In genomic region chr12:120117961-120118709, GRCh38 we compare ENCODE assay signal across 8 cellular contexts. TPM values are rescaled to one million over a fixed set of nuclear protein-coding genes. Genes with fewer than 3 reads are reported as not detected.
A peak's percentile ranks its signal among the peaks of the same experiment; 100 is the strongest.
DNase-seq lines count a peak whose midpoint lies in the region; ATAC-seq and TF ChIP-seq lines count a peak whose summit lies in the region.

No MANE protein-coding gene starts in this region.

- ATAC-seq in heart left ventricle, result no peak
- no peak for ATAC-seq in Right ventricle myocardium superior (ENCODE audit: poor library complexity)
- ATAC-seq in stimulated activated naive CD8-positive, alpha-beta T cell treated with anti-CD3 and anti-CD28 coated beads, Interleukin-15, amount 100 ng/mL, for 72 hours, result no peak
- ATAC-seq in GM21529 (IDR thresholded peaks at IDR 0.05; ENCODE audit: unreplicated experiment), result no peak

- peak overlapping the region; percentile 89 for H3K4me3 Mint-ChIP-seq in activated CD4-positive, alpha-beta memory T cell treated with anti-CD3 and anti-CD28 coated beads, Interleukin-2, amount 10 ng/mL, durations not matched to agents 7 days and 5 days
- peak overlapping the region; percentile 84 to 87 for H3K4me3 Mint-ChIP-seq in stimulated activated naive CD8-positive, alpha-beta T cell treated with anti-CD3 and anti-CD28 coated beads, Interleukin-15, amount 100 ng/mL, for 72 hours

- no peak for TF ChIP-seq POLR2A in heart left ventricle (IDR thresholded peaks at IDR 0.05)

- H3K36me3 Mint-ChIP-seq in activated CD4-positive, alpha-beta memory T cell treated with anti-CD3 and anti-CD28 coated beads, Interleukin-2, amount 10 ng/mL, durations not matched to agents 7 days and 5 days (ENCODE audit: low read depth), result peaks cover 37% of the 10 kb centered on the region

- CTCF ChIA-PET in activated CD4-positive, alpha-beta memory T cell treated with anti-CD3 and anti-CD28 coated beads, Interleukin-2, amount 10 ng/mL, durations not matched to agents 7 days and 5 days (lab: Charles Lee), result interaction anchor here (0.7 to 4.4 kb wide), 8 partner anchors 9 to 175 kb away, joined by 3 to 34 read pairs (median 4); partner anchors contain the start of genes PXN, RNU4-1 and RPLP0

- no peaks in the 10 kb centered on the region for H3K9me3 ChIP-seq in heart left ventricle

- peak overlapping the region in 4 of 12 donors; percentile 96 to 99 (median 98) for H3K27ac ChIP-seq in heart left ventricle

- intact Hi-C loops in heart left ventricle (cut with DNase I) (loop anchor here in 1 of 10 donors (2.0 kb wide), 1 partner anchor 77 kb away; the partner anchor contains the start of gene GCN1), Right ventricle myocardium superior (cut with DNase I) (no loop called here)

- TF ChIP-seq CTCF in heart left ventricle (IDR thresholded peaks at IDR 0.05), result no peak

- peaks cover 0 to 17% (median 0%) of the 10 kb centered on the region in 9 donors for H3K36me3 ChIP-seq in heart left ventricle

- peaks cover 72% of the 10 kb centered on the region for H3K4me1 Mint-ChIP-seq in activated CD4-positive, alpha-beta memory T cell treated with anti-CD3 and anti-CD28 coated beads, Interleukin-2, amount 10 ng/mL, durations not matched to agents 7 days and 5 days
- H3K4me1 Mint-ChIP-seq in stimulated activated naive CD8-positive, alpha-beta T cell treated with anti-CD3 and anti-CD28 coated beads, Interleukin-15, amount 100 ng/mL, for 72 hours, result peaks cover 77% of the 10 kb centered on the region

- POLR2A ChIA-PET in activated CD4-positive, alpha-beta memory T cell treated with anti-CD3 and anti-CD28 coated beads, Interleukin-2, amount 10 ng/mL, durations not matched to agents 7 days and 5 days (lab: Charles Lee), result interaction anchor here (0.6 to 10.6 kb wide), 22 partner anchors 8 to 172 kb away, joined by 3 to 236 read pairs (median 8); partner anchors contain the start of genes BICDL1, GCN1, PXN and RNU4-1

- no peaks in the 10 kb centered on the region for H3K9me3 Mint-ChIP-seq in activated CD4-positive, alpha-beta memory T cell treated with anti-CD3 and anti-CD28 coated beads, Interleukin-2, amount 10 ng/mL, durations not matched to agents 7 days and 5 days
- no peaks in the 10 kb centered on the region for H3K9me3 Mint-ChIP-seq in stimulated activated naive CD8-positive, alpha-beta T cell treated with anti-CD3 and anti-CD28 coated beads, Interleukin-15, amount 100 ng/mL, for 72 hours

- 43 to 51% (median 46%) methylated on average over 16 of the region's 16 CpGs for WGBS in heart left ventricle, 4 donors

- no peaks in the 10 kb centered on the region for H3K27me3 ChIP-seq in heart left ventricle

- H3K4me3 ChIP-seq in heart left ventricle (peak overlapping the region; percentile 61 to 97 (median 88)), iPS-11a (ENCODE audit: low read depth, low read length) (peak overlapping the region; percentile 96)

- no peaks in the 10 kb centered on the region for H3K27me3 Mint-ChIP-seq in activated CD4-positive, alpha-beta memory T cell treated with anti-CD3 and anti-CD28 coated beads, Interleukin-2, amount 10 ng/mL, durations not matched to agents 7 days and 5 days
- no peaks in the 10 kb centered on the region for H3K27me3 Mint-ChIP-seq in stimulated activated naive CD8-positive, alpha-beta T cell treated with anti-CD3 and anti-CD28 coated beads, Interleukin-15, amount 100 ng/mL, for 72 hours

- H3K27ac Mint-ChIP-seq in activated CD4-positive, alpha-beta memory T cell treated with anti-CD3 and anti-CD28 coated beads, Interleukin-2, amount 10 ng/mL, durations not matched to agents 7 days and 5 days, result peak overlapping the region; percentile 80
- peak overlapping the region; percentile 86 to 89 for H3K27ac Mint-ChIP-seq in stimulated activated naive CD8-positive, alpha-beta T cell treated with anti-CD3 and anti-CD28 coated beads, Interleukin-15, amount 100 ng/mL, for 72 hours

- DNase-seq in heart left ventricle, result peak in 1 of 5 donors; percentile 31
- no peak for DNase-seq in Right ventricle myocardium superior
- DNase-seq in activated CD4-positive, alpha-beta memory T cell treated with anti-CD3 and anti-CD28 coated beads, Interleukin-2, amount 10 ng/mL, durations not matched to agents 7 days and 5 days, result no peak
- DNase-seq in stimulated activated naive CD8-positive, alpha-beta T cell treated with anti-CD3 and anti-CD28 coated beads, Interleukin-15, amount 100 ng/mL, for 72 hours, result no peak
- DNase-seq in NCI-H146 treated with DMSO at 0.1 percent for 48 hours (lab: John Stamatoyannopoulos, UW; ENCODE audit: unreplicated experiment), result no peak
- no peak for DNase-seq in medulla oblongata (ENCODE audit: extremely low spot score)

- peaks cover 7 to 74% (median 32%) of the 10 kb centered on the region in 12 donors for H3K4me1 ChIP-seq in heart left ventricle

RNA-seq across cellular contexts. Expression of gene RAB35, which starts 1.6 kb away (rescaled TPM):
- 10 to 100 TPM; 16.4 to 46.2 (median 26.4) TPM for total RNA-seq in heart left ventricle
- 10 to 100 TPM; 15.4 to 44.6 TPM for polyA plus RNA-seq in heart left ventricle
- total RNA-seq in Right ventricle myocardium superior, result 23.6 TPM
- 10 to 100 TPM; 78.5 to 84.0 TPM for total RNA-seq in activated CD4-positive, alpha-beta memory T cell treated with anti-CD3 and anti-CD28 coated beads, Interleukin-2, amount 10 ng/mL, durations not matched to agents 7 days and 5 days
